In the genomic region with DNA sequence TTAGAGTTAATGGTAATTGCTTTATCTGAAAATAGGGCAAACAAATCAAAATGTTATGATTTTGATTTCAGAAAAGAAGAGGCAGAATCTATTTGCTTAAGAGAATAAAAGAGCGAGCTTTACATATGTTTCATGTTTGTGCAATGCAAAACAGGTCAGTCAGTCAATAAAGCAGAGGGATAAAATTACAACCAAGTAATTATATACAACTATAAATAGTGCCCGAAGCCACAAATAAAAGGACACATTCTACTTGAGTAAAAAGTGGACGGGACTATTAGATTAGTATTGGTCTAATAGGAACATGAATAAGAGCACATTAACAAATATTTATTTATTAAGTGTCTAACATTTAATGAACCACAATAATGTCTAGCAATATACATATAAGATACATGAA, we compare ENCODE assay signal across 20 cellular contexts. TPM values are rescaled to one million over a fixed set of nuclear protein-coding genes. Genes with fewer than 3 reads are reported as not detected.
DNase-seq lines count a peak whose midpoint lies in the region; ATAC-seq and TF ChIP-seq lines count a peak whose summit lies in the region.
"Had no signal": no experiment of that assay in that cellular context is flagged by ENCODE, and none has a peak within 500 bp of the region (broad histone marks: within the 10 kb centered on the region; RNA-seq: fewer than 3 reads in every experiment).

No MANE protein-coding gene starts in this region.

- TF ChIP-seq POLR2A in gastrocnemius medialis (IDR thresholded peaks at IDR 0.05): no peak

- no peak overlapping the region for H3K4me3 ChIP-seq in HEK293 (ENCODE audit: low read depth, low read length)
- H3K4me3 ChIP-seq in OCI-LY3 (ENCODE audit: low read length): no peak overlapping the region
- peak overlapping the region in 2 of 4 donors; percentile 25 to 27 for H3K4me3 ChIP-seq in gastrocnemius medialis
- H3K4me3 ChIP-seq: GM23338 had no signal

- no peaks in the 10 kb centered on the region for H3K9me3 ChIP-seq in HEK293 (ENCODE audit: control insufficient read depth, insufficient read depth, low read depth, low read length)
- no peaks in the 10 kb centered on the region for H3K9me3 ChIP-seq in OCI-LY3 (ENCODE audit: insufficient read depth, low read length)
- no peaks in the 10 kb centered on the region for H3K9me3 ChIP-seq in gastrocnemius medialis

- DNase-seq in gastrocnemius medialis (no peak), SW 1271 (lab: John Stamatoyannopoulos, UW) (no peak), AG20443 (ENCODE audit: low spot score) (no peak), COLO829 (ENCODE audit: low spot score) (no peak)
- no peak for DNase-seq in activated T-cell treated with anti-CD3 and anti-CD28 coated beads, Interleukin-2, amount 50 U/mL, for 72 hours
- DNase-seq: ACHN; AML-193; CD4-positive, alpha-beta T cell; DMS153; DMS79; GDM1; HCEC 1CT; HFFc6 had no signal

- ATAC-seq in gastrocnemius medialis: peak; percentile 91 to 96
- no peak for ATAC-seq in activated T-cell treated with anti-CD3 and anti-CD28 coated beads, Interleukin-2, amount 50 U/mL, for 72 hours (replicated peaks in 1 of 2)
- ATAC-seq: HepG2 had no signal

- H3K36me3 ChIP-seq in HEK293 (ENCODE audit: control insufficient read depth in 2 of 2, insufficient read depth in 1 of 2, low read length in 2 of 2) (peaks cover 0 to 5% of the 10 kb centered on the region in 2 experiments; a peak in 1 of 3 replicates), OCI-LY3 (replicated peaks; ENCODE audit: low read depth, low read length) (peaks cover 3% of the 10 kb centered on the region), gastrocnemius medialis (no peaks in the 10 kb centered on the region)

- POLR2A ChIA-PET in HEK293 (lab: Yijun Ruan, JAX): no interaction called here

- peak overlapping the region; percentile 60 for H3K27ac Mint-ChIP-seq in dendritic cell treated with granulocyte-macrophage colony-stimulating factor and Interleukin-4, amounts not matched to agents 40 ng/mL and 50 ng/mL, for 4 days
- no peak overlapping the region for H3K27ac Mint-ChIP-seq in activated T-cell treated with anti-CD3 and anti-CD28 coated beads, Interleukin-2, amount 50 U/mL, for 72 hours
- H3K27ac Mint-ChIP-seq: CD4-positive, alpha-beta T cell; HFFc6; IgD-negative memory B cell had no signal

- H3K27me3 Mint-ChIP-seq in dendritic cell treated with granulocyte-macrophage colony-stimulating factor and Interleukin-4, amounts not matched to agents 40 ng/mL and 50 ng/mL, for 4 days: no peaks in the 10 kb centered on the region
- H3K27me3 Mint-ChIP-seq in activated T-cell treated with anti-CD3 and anti-CD28 coated beads, Interleukin-2, amount 50 U/mL, for 72 hours (ENCODE audit: low read depth): no peaks in the 10 kb centered on the region
- H3K27me3 Mint-ChIP-seq: CD4-positive, alpha-beta T cell; IgD-negative memory B cell had no signal

- H3K27me3 ChIP-seq in OCI-LY3 (ENCODE audit: low read depth, low read length) (no peaks in the 10 kb centered on the region), gastrocnemius medialis (no peaks in the 10 kb centered on the region)

- no peak overlapping the region for H2AFZ ChIP-seq in OCI-LY3 (ENCODE audit: low read depth, low read length)
- H2AFZ ChIP-seq: GM23338 had no signal

- intact Hi-C loops in dendritic cell treated with granulocyte-macrophage colony-stimulating factor and Interleukin-4, amounts not matched to agents 40 ng/mL and 50 ng/mL, for 4 days (cut with micrococcal nuclease): no loop called here
- intact Hi-C loops in gastrocnemius medialis (cut with DNase I; ENCODE audit: low total_unique reads): no loop called here

- H3K79me2 ChIP-seq in OCI-LY3 (ENCODE audit: low read length): no peaks in the 10 kb centered on the region

- H3K4me3 Mint-ChIP-seq in dendritic cell treated with granulocyte-macrophage colony-stimulating factor and Interleukin-4, amounts not matched to agents 40 ng/mL and 50 ng/mL, for 4 days: no peak overlapping the region
- no peak overlapping the region for H3K4me3 Mint-ChIP-seq in activated T-cell treated with anti-CD3 and anti-CD28 coated beads, Interleukin-2, amount 50 U/mL, for 72 hours
- H3K4me3 Mint-ChIP-seq: CD4-positive, alpha-beta T cell; GM23338; HFFc6; IgD-negative memory B cell had no signal

- CTCF ChIA-PET in HEK293 (lab: Yijun Ruan, JAX): no interaction called here

- H3K4me2 ChIP-seq in OCI-LY3 (ENCODE audit: low read length): peak overlapping the region; percentile 53
- H3K4me2 ChIP-seq: GM23338 had no signal

- peaks cover 27% of the 10 kb centered on the region for H3K36me3 Mint-ChIP-seq in dendritic cell treated with granulocyte-macrophage colony-stimulating factor and Interleukin-4, amounts not matched to agents 40 ng/mL and 50 ng/mL, for 4 days (ENCODE audit: low read depth)
- no peaks in the 10 kb centered on the region for H3K36me3 Mint-ChIP-seq in activated T-cell treated with anti-CD3 and anti-CD28 coated beads, Interleukin-2, amount 50 U/mL, for 72 hours (ENCODE audit: insufficient read depth in 2 of 2)

- in situ Hi-C loops in gastrocnemius medialis (cut with MboI; ENCODE audit: low sequenced_read_pairs in 4 of 4): loop anchor here in 1 of 4 donors (25.0 kb wide), 1 partner anchor 390 kb away; a partner anchor contains a TSS

- H4K20me1 ChIP-seq in OCI-LY3 (ENCODE audit: insufficient read depth, low read length): no peaks in the 10 kb centered on the region

- TF ChIP-seq CTCF in HEK293 (tag by site-specific recombination; IDR thresholded peaks at IDR 0.05) (no peak), OCI-LY3 (IDR thresholded peaks at IDR 0.05; ENCODE audit: low read depth, low read length) (no peak), gastrocnemius medialis (IDR thresholded peaks at IDR 0.05 in 4 of 5, conservative IDR thresholded peaks at IDR 0.05 in 1 of 5) (no peak)

- peaks cover 21% of the 10 kb centered on the region for H3K4me1 Mint-ChIP-seq in dendritic cell treated with granulocyte-macrophage colony-stimulating factor and Interleukin-4, amounts not matched to agents 40 ng/mL and 50 ng/mL, for 4 days (ENCODE audit: low read depth)
- H3K4me1 Mint-ChIP-seq in activated T-cell treated with anti-CD3 and anti-CD28 coated beads, Interleukin-2, amount 50 U/mL, for 72 hours (ENCODE audit: low read depth): no peaks in the 10 kb centered on the region

- H3K9me3 Mint-ChIP-seq in dendritic cell treated with granulocyte-macrophage colony-stimulating factor and Interleukin-4, amounts not matched to agents 40 ng/mL and 50 ng/mL, for 4 days: no peaks in the 10 kb centered on the region
- H3K9me3 Mint-ChIP-seq in activated T-cell treated with anti-CD3 and anti-CD28 coated beads, Interleukin-2, amount 50 U/mL, for 72 hours: no peaks in the 10 kb centered on the region
- H3K9me3 Mint-ChIP-seq: CD4-positive, alpha-beta T cell had no signal

- H3K4me1 ChIP-seq in HEK293 (ENCODE audit: control insufficient read depth, insufficient read depth, low read length) (no peaks in the 10 kb centered on the region), OCI-LY3 (ENCODE audit: low read length) (peaks cover 42% of the 10 kb centered on the region), gastrocnemius medialis (peaks cover 23 to 35% of the 10 kb centered on the region in 2 donors)

- H3K9ac ChIP-seq in OCI-LY3 (ENCODE audit: low read length): no peak overlapping the region

- H3K27ac ChIP-seq in HEK293 (ENCODE audit: extremely low read depth, low read depth, low read length) (no peak overlapping the region), OCI-LY3 (ENCODE audit: low read length) (0 out of 2 replicates have a peak overlapping the region, but pooled peaks have one; percentile 36), gastrocnemius medialis (peak overlapping the region; percentile 76 to 81 (median 78))
- H3K27ac ChIP-seq: C4-2B had no signal

TF ChIP-seq in HEK293, 187 proteins besides CTCF, POLR2A, EP300 and RAD21:
- TF ChIP-seq KLF8 (tag by site-specific recombination; IDR thresholded peaks at IDR 0.05) (no peak), FEZF1 (tag by site-specific recombination; IDR thresholded peaks at IDR 0.05) (0 out of 2 replicates have a peak, but pooled peaks have one; percentile 15)
TF ChIP-seq in HEK293: peak in this region for 1.

RNA-seq across cellular contexts. Expression of a gene that starts 16.6 kb away (rescaled TPM):
- 10 to 100 TPM; 14.5 to 30.7 (median 17.0) TPM for total RNA-seq in gastrocnemius medialis
- 1 to 10 TPM; 8.2 to 9.3 TPM for total RNA-seq in activated T-cell treated with anti-CD3 and anti-CD28 coated beads, Interleukin-2, amount 50 U/mL, for 72 hours

RNA-seq across cellular contexts. Expression of a gene that starts 17.8 kb away (rescaled TPM):
- total RNA-seq in gastrocnemius medialis: 10 to 100 TPM; 29.0 to 81.7 (median 44.8) TPM
- 1 to 10 TPM; 2.9 to 3.5 TPM for total RNA-seq in activated T-cell treated with anti-CD3 and anti-CD28 coated beads, Interleukin-2, amount 50 U/mL, for 72 hours

Comparison
In these comparisons a context has a peak if more than half of its experiments do, and no peak if none do; other contexts are left out.
1. ATAC-seq: peak in gastrocnemius medialis (2 of 2); none in activated T-cell treated with anti-CD3 and anti-CD28 coated beads, Interleukin-2, amount 50 U/mL, for 72 hours (0 of 2).
2. RNA of a gene that starts 17.8 kb away (total RNA-seq): 29.0 to 81.7 TPM in gastrocnemius medialis; 2.9 to 3.5 TPM in activated T-cell treated with anti-CD3 and anti-CD28 coated beads, Interleukin-2, amount 50 U/mL, for 72 hours; every median in the first group is over 4 times any median in the second.